10 cellular contexts compared by ENCODE assay signal in the genomic region with DNA sequence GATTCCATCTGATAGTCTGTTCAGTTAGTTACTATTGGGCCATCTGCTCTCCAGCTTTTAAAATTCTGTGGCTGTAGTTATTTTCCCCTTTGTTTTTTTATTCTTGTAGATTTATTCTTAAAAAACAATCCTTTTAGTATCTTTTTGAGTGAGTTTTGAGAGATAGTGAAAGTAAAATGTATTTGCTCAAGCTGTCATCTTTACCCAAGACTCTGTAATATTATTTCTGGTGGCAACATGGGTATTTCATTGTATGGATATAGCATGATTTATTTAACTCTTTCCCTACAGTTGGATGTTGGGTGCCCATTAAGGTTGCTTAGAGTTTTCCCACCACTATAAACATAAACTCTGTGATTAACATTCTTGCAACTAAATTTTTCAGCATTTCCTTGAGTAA. TPM values are rescaled to one million over a fixed set of nuclear protein-coding genes. Genes with fewer than 3 reads are reported as not detected.
DNase-seq lines count a peak whose midpoint lies in the region; ATAC-seq, FAIRE-seq and TF ChIP-seq lines count a peak whose summit lies in the region.
"Had no signal": no experiment of that assay in that cellular context is flagged by ENCODE, and none has a peak within 500 bp of the region (broad histone marks: within the 10 kb centered on the region; RNA-seq: fewer than 3 reads in every experiment).

No MANE protein-coding gene starts in this region.

- H3K4me2 ChIP-seq in HepG2 (ENCODE audit: low read depth, low read length) = no peak overlapping the region
- no peak overlapping the region for H3K4me2 ChIP-seq in PC-3 (ENCODE audit: low read length)

- peak overlapping the region in 1 of 2 donors; percentile 33 for H3K27ac ChIP-seq in liver (ENCODE audit: low read depth in 1 of 2, low read length in 2 of 2)
- H3K27ac ChIP-seq in HepG2 (ENCODE audit: extremely low read length, insufficient read depth, low read length) = no peak overlapping the region
- peak overlapping the region; percentile 43 for H3K27ac ChIP-seq in vagina
- H3K27ac ChIP-seq in PC-3 (ENCODE audit: low read length) = no peak overlapping the region

- TF ChIP-seq EP300 in HepG2 (IDR thresholded peaks at IDR 0.05; ENCODE audit: low read depth in 2 of 2, low read length in 2 of 2) (no peak), HepG2 (CRISPR knock-in tag; IDR thresholded peaks at IDR 0.05; ENCODE audit: borderline replicate concordance) (no peak)

- intact Hi-C loops in HepG2 (cut with micrococcal nuclease; ENCODE audit: unreplicated experiment) (no loop called here), vagina (cut with DNase I) (no loop called here), PC-3 (cut with micrococcal nuclease) (no loop called here)

- no peaks in the 10 kb centered on the region for H3K27me3 Mint-ChIP-seq in activated naive CD8-positive, alpha-beta T cell treated with anti-CD3 and anti-CD28 coated beads, Interleukin-2, amount 10 ng/mL, durations not matched to agents 7 days and 5 days

- H3F3A ChIP-seq in PC-3 (ENCODE audit: low read length, unreplicated experiment) = no peaks in the 10 kb centered on the region

- POLR2A ChIA-PET in HepG2 (lab: Yijun Ruan, JAX) (no interaction called here), PC-3 (lab: Charles Lee; ENCODE audit: unreplicated experiment) (no interaction called here)
- POLR2A ChIA-PET in activated naive CD8-positive, alpha-beta T cell treated with anti-CD3 and anti-CD28 coated beads, Interleukin-2, amount 10 ng/mL, durations not matched to agents 7 days and 5 days (lab: Charles Lee) = interaction anchor here (1.1 to 2.6 kb wide), 3 partner anchors 12 to 24 kb away, joined by 5 to 18 read pairs (median 13); partner anchors contain the start of gene STK4

- TF ChIP-seq POLR2A in HepG2 (IDR thresholded peaks at IDR 0.05; ENCODE audit: insufficient read depth in 1 of 2, low read depth in 2 of 2, low read length in 2 of 2) (no peak), vagina (IDR thresholded peaks at IDR 0.05) (no peak)

- H3K4me3 ChIP-seq in liver (ENCODE audit: low read depth in 1 of 3, low read length in 3 of 3) (no peak overlapping the region), HepG2 (replicated peaks in 1 of 3; ENCODE audit: insufficient read depth in 1 of 3, low read depth in 2 of 3, low read length in 3 of 3) (no peak overlapping the region), mucosa of stomach (ENCODE audit: low read length) (no peak overlapping the region), vagina (no peak overlapping the region), PC-3 (ENCODE audit: low read length) (no peak overlapping the region)

- peaks cover 0 to 6% (median under 1%) of the 10 kb centered on the region in 4 donors for H3K4me1 ChIP-seq in liver (ENCODE audit: control insufficient read depth in 4 of 4, insufficient read depth in 4 of 4, low read length in 3 of 4)
- H3K4me1 ChIP-seq in HepG2 (ENCODE audit: insufficient read depth, low read length) = no peaks in the 10 kb centered on the region
- H3K4me1 ChIP-seq in mucosa of stomach (ENCODE audit: control insufficient read depth, insufficient read depth, low read length) = peaks cover 4% of the 10 kb centered on the region
- peaks cover 14% of the 10 kb centered on the region for H3K4me1 ChIP-seq in vagina
- peaks cover 12% of the 10 kb centered on the region for H3K4me1 ChIP-seq in PC-3 (ENCODE audit: insufficient read depth, low read length)

- peaks cover 55% of the 10 kb centered on the region for H3K4me1 Mint-ChIP-seq in activated naive CD8-positive, alpha-beta T cell treated with anti-CD3 and anti-CD28 coated beads, Interleukin-2, amount 10 ng/mL, durations not matched to agents 7 days and 5 days

- peaks cover 46% of the 10 kb centered on the region for H3K36me3 Mint-ChIP-seq in activated naive CD8-positive, alpha-beta T cell treated with anti-CD3 and anti-CD28 coated beads, Interleukin-2, amount 10 ng/mL, durations not matched to agents 7 days and 5 days

- no TSS peak for BruUV-seq in HepG2 (replicated peaks; lab: Mats Ljungman, UMichigan)
- no TSS peak for BruUV-seq in PC-3 (replicated peaks; lab: Mats Ljungman, UMichigan)

- CTCF ChIA-PET in HepG2 (lab: Yijun Ruan, JAX; ENCODE audit: low intra/inter-chr PET ratio, low total read pairs) (no interaction called here), PC-3 (lab: Charles Lee) (no interaction called here)

- FAIRE-seq in HepG2 (lab: Jason Lieb, UNC) = no peak
- no peak for FAIRE-seq in urothelium cell line (lab: Jason Lieb, UNC)

- H3K27ac Mint-ChIP-seq in activated naive CD8-positive, alpha-beta T cell treated with anti-CD3 and anti-CD28 coated beads, Interleukin-2, amount 10 ng/mL, durations not matched to agents 7 days and 5 days = peak overlapping the region; percentile 87

- H3K9me3 ChIP-seq in liver (ENCODE audit: control insufficient read depth in 4 of 4, low read length in 3 of 4) = no peaks in the 10 kb centered on the region
- H3K9me3 ChIP-seq in HepG2 (ENCODE audit: low read length) = no peaks in the 10 kb centered on the region
- no peaks in the 10 kb centered on the region for H3K9me3 ChIP-seq in mucosa of stomach (ENCODE audit: control insufficient read depth, low read length)
- no peaks in the 10 kb centered on the region for H3K9me3 ChIP-seq in vagina
- H3K9me3 ChIP-seq in PC-3 (ENCODE audit: low read length) = no peaks in the 10 kb centered on the region

- H3K9me2 ChIP-seq in PC-3 (replicated peaks; ENCODE audit: low read length) = no peaks in the 10 kb centered on the region

- TF ChIP-seq CTCF in liver (IDR thresholded peaks at IDR 0.05; ENCODE audit: low read depth, low read length, missing input control) (no peak), HepG2 (CRISPR knock-in tag; IDR thresholded peaks at IDR 0.05) (no peak), vagina (IDR thresholded peaks at IDR 0.05) (no peak), PC-3 (conservative IDR thresholded peaks at IDR 0.05; ENCODE audit: low read depth, low read length) (no peak)

- ATAC-seq in HepG2 (no peak), PC-3 (no peak)
- no peak for ATAC-seq in activated naive CD8-positive, alpha-beta T cell treated with anti-CD3 and anti-CD28 coated beads, Interleukin-2, amount 10 ng/mL, durations not matched to agents 7 days and 5 days (ENCODE audit: low read depth)

- TF ChIP-seq RAD21 in liver (IDR thresholded peaks at IDR 0.05) = no peak
- TF ChIP-seq RAD21 in HepG2 (CRISPR knock-in tag; IDR thresholded peaks at IDR 0.05) = no peak

- DNase-seq in HepG2 (ENCODE audit: low spot score) (no peak), vagina (ENCODE audit: extremely low spot score in 2 of 2) (no peak), urothelium cell line (ENCODE audit: low spot score) (no peak), NCI-H187 treated with DMSO at 0.1 percent for 48 hours (lab: John Stamatoyannopoulos, UW) (no peak), PC-3 (no peak)
- DNase-seq in activated naive CD8-positive, alpha-beta T cell treated with anti-CD3 and anti-CD28 coated beads, Interleukin-2, amount 10 ng/mL, durations not matched to agents 7 days and 5 days = no peak
- DNase-seq: HCEC 1CT, NCI-H2171 treated with DMSO at 0.1 percent for 48 hours had no signal

- H3K36me3 ChIP-seq in liver (ENCODE audit: control insufficient read depth in 4 of 4, insufficient read depth in 3 of 4, low read depth in 1 of 4, low read length in 3 of 4) (peaks cover 0 to 12% (median 8%) of the 10 kb centered on the region in 4 donors), HepG2 (replicated peaks in 1 of 2; ENCODE audit: control insufficient read depth in 1 of 2, insufficient read depth in 2 of 2, low read length in 2 of 2) (peaks cover 10 to 36% of the 10 kb centered on the region in 2 experiments), mucosa of stomach (ENCODE audit: control insufficient read depth, insufficient read depth, low read length) (no peaks in the 10 kb centered on the region), vagina (peaks cover 3 to 24% of the 10 kb centered on the region in 2 donors), PC-3 (ENCODE audit: low read depth, low read length) (peaks cover 28% of the 10 kb centered on the region)

- no peaks in the 10 kb centered on the region for H3K9me3 Mint-ChIP-seq in activated naive CD8-positive, alpha-beta T cell treated with anti-CD3 and anti-CD28 coated beads, Interleukin-2, amount 10 ng/mL, durations not matched to agents 7 days and 5 days

- in situ Hi-C loops in HepG2 (cut with HindIII; ENCODE audit: extremely low pct_ligation_motif_present, low pct_unique_long_range_greater_than_20kb) = no loop called here

- H2AFZ ChIP-seq in HepG2 (ENCODE audit: low read length) (no peak overlapping the region), PC-3 (ENCODE audit: low read length) (no peak overlapping the region)

- H3K79me2 ChIP-seq in HepG2 (ENCODE audit: insufficient read depth, low read length) (peaks cover 5% of the 10 kb centered on the region), PC-3 (ENCODE audit: low read length) (peaks cover 16% of the 10 kb centered on the region; the same call in 1 of the 2 replicates)

- H4K20me1 ChIP-seq in HepG2 (ENCODE audit: insufficient read depth, low read length) (no peaks in the 10 kb centered on the region), PC-3 (ENCODE audit: low read length) (no peaks in the 10 kb centered on the region)

- H3K27me3 ChIP-seq in liver (ENCODE audit: control insufficient read depth in 4 of 4, insufficient read depth in 4 of 4, low read length in 3 of 4) (no peaks in the 10 kb centered on the region), HepG2 (ENCODE audit: control insufficient read depth in 1 of 2, insufficient read depth in 2 of 2, low read length in 2 of 2) (no peaks in the 10 kb centered on the region), mucosa of stomach (ENCODE audit: control insufficient read depth, insufficient read depth, low read length) (no peaks in the 10 kb centered on the region), vagina (no peaks in the 10 kb centered on the region), PC-3 (ENCODE audit: low read length) (no peaks in the 10 kb centered on the region)

- H3K9ac ChIP-seq in liver (ENCODE audit: low read depth in 1 of 2, low read length in 2 of 2) = peak overlapping the region; percentile 4 to 36
- no peak overlapping the region for H3K9ac ChIP-seq in HepG2 (ENCODE audit: insufficient read depth, low read depth, low read length)
- H3K9ac ChIP-seq in mucosa of stomach (ENCODE audit: low read length) = peak overlapping the region; percentile 22
- no peak overlapping the region for H3K9ac ChIP-seq in PC-3 (ENCODE audit: low read length)

- peak overlapping the region; percentile 77 for H3K4me3 Mint-ChIP-seq in activated naive CD8-positive, alpha-beta T cell treated with anti-CD3 and anti-CD28 coated beads, Interleukin-2, amount 10 ng/mL, durations not matched to agents 7 days and 5 days

RNA-seq across cellular contexts. Expression of gene STK4, which starts 24.6 kb away (rescaled TPM):
- total RNA-seq in liver (10 to 100 TPM; 16.7 to 20.8 TPM), HepG2 (2016; rRNA removed; fragmentation: Illumina TruSeq; extraction: Trizol) (38.3 and 61.4 TPM in 2 replicates), vagina (25.8 TPM), PC-3 (2014; rRNA removed) (18.6 and 20.6 TPM in 2 replicates)
- polyA plus RNA-seq in liver (10 to 100 TPM in 1 of 2 donors, 1 to 10 TPM in 1; 3.7 to 11.1 TPM), HepG2 (2011; rRNA removed) (21.2 and 25.6 TPM in 2 replicates)
- 7.6 and 8.4 TPM in 2 replicates for total RNA-seq in HepG2 (2016; cell fraction: cytosol; rRNA removed; fragmentation: Illumina TruSeq; extraction: Trizol; ENCODE audit: low read depth)
- 38.6 and 51.4 TPM in 2 replicates for total RNA-seq in HepG2 (2016; cell fraction: insoluble cytoplasmic fraction; rRNA removed; fragmentation: Illumina TruSeq; extraction: Trizol)
- 17.0 and 19.2 TPM in 2 replicates for total RNA-seq in HepG2 (2016; cell fraction: membrane; rRNA removed; fragmentation: Illumina TruSeq; extraction: Trizol)
- 46.5 and 48.3 TPM in 2 replicates for total RNA-seq in HepG2 (2016; cell fraction: nucleus; rRNA removed; fragmentation: Illumina TruSeq; extraction: Trizol)
- 11.6 and 16.8 TPM in 2 replicates for polyA plus RNA-seq in HepG2 (2011; cell fraction: cytosol; rRNA removed)
- polyA plus RNA-seq in HepG2 (2011; cell fraction: nucleus; rRNA removed) = 14.7 and 18.6 TPM in 2 replicates
- polyA plus RNA-seq in HepG2 (2012) = 16.8 and 20.4 TPM in 2 replicates
- 1.2 TPM in 2 replicates for polyA plus RNA-seq in HepG2 (2016; cell fraction: cytosol; fragmentation: Illumina TruSeq; extraction: Trizol; ENCODE audit: low read depth)
- polyA plus RNA-seq in HepG2 (2016; cell fraction: insoluble cytoplasmic fraction; fragmentation: Illumina TruSeq; extraction: Trizol; ENCODE audit: low read depth) = 34.7 and 38.5 TPM in 2 replicates
- polyA plus RNA-seq in HepG2 (2016; cell fraction: membrane; fragmentation: Illumina TruSeq; extraction: Trizol; ENCODE audit: low read depth) = 4.8 and 5.6 TPM in 2 replicates
- 40.8 and 44.8 TPM in 2 replicates for polyA plus RNA-seq in HepG2 (2016; cell fraction: nucleus; fragmentation: Illumina TruSeq; extraction: Trizol; ENCODE audit: insufficient read depth, low read depth)
- polyA minus RNA-seq in HepG2 (2011; rRNA and poly(A)+ RNA removed; ENCODE audit: low replicate concordance) = 23.3 and 33.6 TPM in 2 replicates
- 18.8 and 20.9 TPM in 2 replicates for polyA minus RNA-seq in HepG2 (2011; cell fraction: cytosol; rRNA and poly(A)+ RNA removed)
- polyA minus RNA-seq in HepG2 (2011; cell fraction: nucleus; rRNA and poly(A)+ RNA removed) = 67.3 and 85.4 TPM in 2 replicates
- total RNA-seq in activated naive CD8-positive, alpha-beta T cell treated with anti-CD3 and anti-CD28 coated beads, Interleukin-2, amount 10 ng/mL, durations not matched to agents 7 days and 5 days = 100 to 1,000 TPM; 205 to 229 TPM

RNA-seq across cellular contexts. Expression of gene TOMM34, which starts 30.8 kb away (rescaled TPM):
- total RNA-seq in liver (1 to 10 TPM; 4.4 to 5.6 TPM), HepG2 (2016; rRNA removed; fragmentation: Illumina TruSeq; extraction: Trizol) (52.0 and 73.0 TPM in 2 replicates), vagina (16.2 TPM), PC-3 (2014; rRNA removed) (103 and 120 TPM in 2 replicates)
- polyA plus RNA-seq in liver (10 to 100 TPM in 1 of 2 donors, 1 to 10 TPM in 1; 10.0 to 12.1 TPM), HepG2 (2011; rRNA removed) (36.2 and 38.3 TPM in 2 replicates)
- 6.2 and 6.4 TPM in 2 replicates for total RNA-seq in HepG2 (2016; cell fraction: cytosol; rRNA removed; fragmentation: Illumina TruSeq; extraction: Trizol; ENCODE audit: low read depth)
- total RNA-seq in HepG2 (2016; cell fraction: insoluble cytoplasmic fraction; rRNA removed; fragmentation: Illumina TruSeq; extraction: Trizol) = 52.3 and 72.3 TPM in 2 replicates
- total RNA-seq in HepG2 (2016; cell fraction: membrane; rRNA removed; fragmentation: Illumina TruSeq; extraction: Trizol) = 18.0 and 21.0 TPM in 2 replicates
- 24.9 and 25.7 TPM in 2 replicates for total RNA-seq in HepG2 (2016; cell fraction: nucleus; rRNA removed; fragmentation: Illumina TruSeq; extraction: Trizol)
- polyA plus RNA-seq in HepG2 (2011; cell fraction: cytosol; rRNA removed) = 38.3 and 39.9 TPM in 2 replicates
- 20.9 and 23.3 TPM in 2 replicates for polyA plus RNA-seq in HepG2 (2011; cell fraction: nucleus; rRNA removed)
- polyA plus RNA-seq in HepG2 (2012) = 41.6 and 42.7 TPM in 2 replicates
- polyA plus RNA-seq in HepG2 (2016; cell fraction: cytosol; fragmentation: Illumina TruSeq; extraction: Trizol; ENCODE audit: low read depth) = 7.7 and 7.8 TPM in 2 replicates
- polyA plus RNA-seq in HepG2 (2016; cell fraction: insoluble cytoplasmic fraction; fragmentation: Illumina TruSeq; extraction: Trizol; ENCODE audit: low read depth) = 102 TPM in 2 replicates
- polyA plus RNA-seq in HepG2 (2016; cell fraction: membrane; fragmentation: Illumina TruSeq; extraction: Trizol; ENCODE audit: low read depth) = 17.3 and 19.1 TPM in 2 replicates
- 45.6 and 46.6 TPM in 2 replicates for polyA plus RNA-seq in HepG2 (2016; cell fraction: nucleus; fragmentation: Illumina TruSeq; extraction: Trizol; ENCODE audit: insufficient read depth, low read depth)
- 23.9 and 48.7 TPM in 2 replicates for polyA minus RNA-seq in HepG2 (2011; rRNA and poly(A)+ RNA removed; ENCODE audit: low replicate concordance)
- 11.6 and 12.1 TPM in 2 replicates for polyA minus RNA-seq in HepG2 (2011; cell fraction: cytosol; rRNA and poly(A)+ RNA removed)
- 6.8 and 9.1 TPM in 2 replicates for polyA minus RNA-seq in HepG2 (2011; cell fraction: nucleus; rRNA and poly(A)+ RNA removed)
- total RNA-seq in activated naive CD8-positive, alpha-beta T cell treated with anti-CD3 and anti-CD28 coated beads, Interleukin-2, amount 10 ng/mL, durations not matched to agents 7 days and 5 days = 10 to 100 TPM; 14.4 to 15.4 TPM

Comparison
In these comparisons a context has a peak if more than half of its experiments do, and no peak if none do; other contexts are left out.
1. H3K9ac ChIP-seq: peak in liver (2 of 2) and mucosa of stomach (single experiment); none in HepG2 (single experiment) and PC-3 (single experiment).